ENCODE assay signal across 22 cellular contexts in genomic region chr6:18368277-18369105, GRCh38. TPM values are rescaled to one million over a fixed set of nuclear protein-coding genes. Genes with fewer than 3 reads are reported as not detected.
DNase-seq lines count a peak whose midpoint lies in the region; ATAC-seq, FAIRE-seq and TF ChIP-seq lines count a peak whose summit lies in the region.
"Had no signal": no experiment of that assay in that cellular context is flagged by ENCODE, and none has a peak within 500 bp of the region (broad histone marks: within the 10 kb centered on the region; RNA-seq: fewer than 3 reads in every experiment).

No MANE protein-coding gene starts in this region.

- H3K36me3 ChIP-seq in HEK293 (ENCODE audit: control insufficient read depth in 2 of 2, insufficient read depth in 1 of 2, low read length in 2 of 2): no peaks in the 10 kb centered on the region
- H3K36me3 ChIP-seq in small intestine (ENCODE audit: control insufficient read depth in 2 of 2, insufficient read depth in 2 of 2, low read length in 2 of 2): no peaks in the 10 kb centered on the region
- H3K36me3 ChIP-seq: HAP-1 had no signal

- no peak overlapping the region for H3K27ac Mint-ChIP-seq in osteocyte (ENCODE audit: unreplicated experiment)
- H3K27ac Mint-ChIP-seq: CD8-positive, alpha-beta T cell; IgD-negative memory B cell had no signal

- H3K27ac ChIP-seq in HEK293 (ENCODE audit: extremely low read depth, low read depth, low read length) (no peak overlapping the region), small intestine (ENCODE audit: low read depth in 1 of 2, low read length in 1 of 2) (no peak overlapping the region)
- H3K27ac ChIP-seq: A549, GM23248 had no signal

- ATAC-seq in GM21717 (IDR thresholded peaks at IDR 0.05; ENCODE audit: unreplicated experiment): no peak
- ATAC-seq: A549; CD8-positive, alpha-beta T cell; GM12878; HepG2 had no signal

- POLR2A ChIA-PET in HEK293 (lab: Yijun Ruan, JAX): interaction anchor here (1.0 kb wide), 1 partner anchor 19 kb away, joined by 3 read pairs; the partner anchor contains the start of gene RNF144B

- no peak for FAIRE-seq in small intestine (lab: Jason Lieb, UNC)
- FAIRE-seq: A549, GM12878, HepG2 had no signal

- H3K4me1 ChIP-seq in HEK293 (ENCODE audit: control insufficient read depth, insufficient read depth, low read length) (no peaks in the 10 kb centered on the region), small intestine (ENCODE audit: control insufficient read depth in 2 of 2, insufficient read depth in 1 of 2, low read depth in 1 of 2, low read length in 1 of 2) (no peaks in the 10 kb centered on the region)
- H3K4me1 ChIP-seq: A549, HAP-1 had no signal

- 93 to 96% (median 95%) methylated on average over 25 of the region's 25 CpGs for WGBS in small intestine, 3 donors

- H3K4me3 ChIP-seq in HEK293 (ENCODE audit: low read depth, low read length) (no peak overlapping the region), small intestine (ENCODE audit: low read depth in 1 of 2, low read length in 2 of 2) (no peak overlapping the region)
- H3K4me3 ChIP-seq: A549, GM12878, GM23248, HAP-1 had no signal

- H3K4me1 Mint-ChIP-seq in osteocyte (ENCODE audit: unreplicated experiment): no peaks in the 10 kb centered on the region
- H3K4me1 Mint-ChIP-seq: IgD-negative memory B cell had no signal

- H3K9me3 ChIP-seq in HEK293 (ENCODE audit: control insufficient read depth, insufficient read depth, low read depth, low read length) (no peaks in the 10 kb centered on the region), small intestine (ENCODE audit: control insufficient read depth, low read depth) (no peaks in the 10 kb centered on the region)
- H3K9me3 ChIP-seq: A549, HAP-1 had no signal

- no peaks in the 10 kb centered on the region for H3K9me3 Mint-ChIP-seq in osteocyte (ENCODE audit: unreplicated experiment)
- H3K9me3 Mint-ChIP-seq: CD8-positive, alpha-beta T cell had no signal

- CTCF ChIA-PET in HEK293 (lab: Yijun Ruan, JAX): interaction anchor here (0.8 kb wide), 1 partner anchor 19 kb away, joined by 4 read pairs; no protein-coding TSS in a partner anchor

- peak; percentile 73 for DNase-seq in M059J (ENCODE audit: low read depth)
- peak; percentile 67 for DNase-seq in iris pigment epithelial cell (ENCODE audit: low read depth)
- peak; percentile 19 for DNase-seq in small intestine
- DNase-seq in stimulated activated CD4-positive, alpha-beta T cell treated with anti-CD3 and anti-CD28 coated beads, Interleukin-2, amount 100 ng/mL, for 48 hours: no peak
- DNase-seq in SIG-M5 (lab: John Stamatoyannopoulos, UW): no peak
- no peak for DNase-seq in osteocyte (ENCODE audit: extremely low spot score, unreplicated experiment)
- DNase-seq: AML-193; CD8-positive, alpha-beta T cell; DMS 273 treated with DMSO at 0.1 percent for 48 hours; DMS53; DND-41; EL; GM23248; KG1 had no signal

- TF ChIP-seq CTCF in HEK293 (tag by site-specific recombination; IDR thresholded peaks at IDR 0.05) (no peak), osteocyte (IDR thresholded peaks at IDR 0.05) (no peak)

- peaks cover 2% of the 10 kb centered on the region for H3K36me3 Mint-ChIP-seq in osteocyte (ENCODE audit: unreplicated experiment)
- H3K36me3 Mint-ChIP-seq: CD8-positive, alpha-beta T cell; IgD-negative memory B cell had no signal

- H3K27me3 ChIP-seq in small intestine (ENCODE audit: control insufficient read depth in 2 of 2, insufficient read depth in 2 of 2, low read length in 2 of 2): peaks cover 0 to 2% of the 10 kb centered on the region in 2 donors

- no peak overlapping the region for H3K4me3 Mint-ChIP-seq in osteocyte (ENCODE audit: unreplicated experiment)
- H3K4me3 Mint-ChIP-seq: CD8-positive, alpha-beta T cell; IgD-negative memory B cell had no signal

- no peaks in the 10 kb centered on the region for H3K27me3 Mint-ChIP-seq in osteocyte (ENCODE audit: unreplicated experiment)
- H3K27me3 Mint-ChIP-seq: IgD-negative memory B cell had no signal

TF ChIP-seq in HEK293, 187 proteins besides CTCF, POLR2A, EP300 and RAD21:
- TF ChIP-seq WT1 (tag by site-specific recombination; IDR thresholded peaks at IDR 0.05): no peak
- TF ChIP-seq ZNF549 (tag by site-specific recombination; IDR thresholded peaks at IDR 0.05): peak; percentile 64; the same call in 1 of the 2 replicates
TF ChIP-seq in HEK293: peak in this region for 1.

RNA-seq across cellular contexts. Expression of gene RNF144B, which starts 18.7 kb away (rescaled TPM):
- total RNA-seq in M059J (2014; rRNA removed; shearing (Covaris generic)): 5.4 and 8.6 TPM in 2 replicates
- 1 to 10 TPM; 2.7 to 4.0 (median 3.6) TPM for polyA plus RNA-seq in small intestine
- 14.7 and 15.0 TPM in 2 replicates for total RNA-seq in osteocyte
- total RNA-seq: G401 had no signal

Comparison
In these comparisons a context has a peak if more than half of its experiments do, and no peak if none do; other contexts are left out.
1. DNase-seq: peak in M059J (single experiment), iris pigment epithelial cell (single experiment) and small intestine (single experiment); none in stimulated activated CD4-positive, alpha-beta T cell treated with anti-CD3 and anti-CD28 coated beads, Interleukin-2, amount 100 ng/mL, for 48 hours (0 of 2), SIG-M5 (single experiment) and osteocyte (single experiment).